Comparison of ENCODE assay signal across 3 cellular contexts in the genomic region with DNA sequence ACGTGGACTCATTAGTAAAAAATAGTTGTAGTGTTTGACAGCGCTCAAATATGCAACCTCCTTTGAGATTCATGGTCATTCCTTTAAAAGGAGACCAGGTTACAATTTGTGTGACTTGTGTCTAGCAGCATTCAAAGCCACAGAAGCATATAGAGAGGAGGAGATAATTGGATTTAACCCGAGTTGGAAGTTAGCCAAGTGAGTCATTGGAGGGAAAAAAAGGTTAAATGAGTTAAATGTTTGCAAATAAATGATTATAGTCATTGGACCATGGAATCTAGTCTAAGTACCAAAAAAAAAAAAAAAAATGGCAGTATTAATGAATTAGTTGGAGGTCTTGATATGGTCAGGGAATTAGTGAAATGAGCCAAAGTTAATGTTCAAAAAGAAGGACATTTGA.
A peak's percentile ranks its signal among the peaks of the same experiment; 100 is the strongest.
TF ChIP-seq lines count a peak whose summit lies in the region.

No MANE protein-coding gene starts in this region.

TF ChIP-seq in liver, 16 proteins besides CTCF, POLR2A, EP300 and RAD21 (continued from another document):
- TF ChIP-seq GABPA (IDR thresholded peaks at IDR 0.05 in 1 of 2, conservative IDR thresholded peaks at IDR 0.05 in 1 of 2) = no peak
- TF ChIP-seq FOXA2 (IDR thresholded peaks at IDR 0.05) = no peak
- TF ChIP-seq RXRA (IDR thresholded peaks at IDR 0.05) = no peak
- no peak for TF ChIP-seq SP1 (IDR thresholded peaks at IDR 0.05)
- TF ChIP-seq TAF1 (conservative IDR thresholded peaks at IDR 0.05) = no peak
- TF ChIP-seq, protein P1, sequence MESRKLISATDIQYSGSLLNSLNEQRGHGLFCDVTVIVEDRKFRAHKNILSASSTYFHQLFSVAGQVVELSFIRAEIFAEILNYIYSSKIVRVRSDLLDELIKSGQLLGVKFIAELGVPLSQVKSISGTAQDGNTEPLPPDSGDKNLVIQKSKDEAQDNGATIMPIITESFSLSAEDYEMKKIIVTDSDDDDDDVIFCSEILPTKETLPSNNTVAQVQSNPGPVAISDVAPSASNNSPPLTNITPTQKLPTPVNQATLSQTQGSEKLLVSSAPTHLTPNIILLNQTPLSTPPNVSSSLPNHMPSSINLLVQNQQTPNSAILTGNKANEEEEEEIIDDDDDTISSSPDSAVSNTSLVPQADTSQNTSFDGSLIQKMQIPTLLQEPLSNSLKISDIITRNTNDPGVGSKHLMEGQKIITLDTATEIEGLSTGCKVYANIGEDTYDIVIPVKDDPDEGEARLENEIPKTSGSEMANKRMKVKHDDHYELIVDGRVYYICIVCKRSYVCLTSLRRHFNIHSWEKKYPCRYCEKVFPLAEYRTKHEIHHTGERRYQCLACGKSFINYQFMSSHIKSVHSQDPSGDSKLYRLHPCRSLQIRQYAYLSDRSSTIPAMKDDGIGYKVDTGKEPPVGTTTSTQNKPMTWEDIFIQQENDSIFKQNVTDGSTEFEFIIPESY (IDR thresholded peaks at IDR 0.05) = no peak
- TF ChIP-seq HNF4A (conservative IDR thresholded peaks at IDR 0.05) = peak; percentile 10 to 63
- no peak for TF ChIP-seq MAX (IDR thresholded peaks at IDR 0.05)

TF ChIP-seq in HepG2, 621 proteins besides CTCF, POLR2A, EP300 and RAD21:
- TF ChIP-seq PHF5A (CRISPR knock-in tag; IDR thresholded peaks at IDR 0.05; ENCODE audit: low read depth, unreplicated experiment) (no peak), ZBTB8A (CRISPR knock-in tag; IDR thresholded peaks at IDR 0.05; ENCODE audit: borderline replicate concordance, low read depth) (no peak)
- TF ChIP-seq, protein P2, sequence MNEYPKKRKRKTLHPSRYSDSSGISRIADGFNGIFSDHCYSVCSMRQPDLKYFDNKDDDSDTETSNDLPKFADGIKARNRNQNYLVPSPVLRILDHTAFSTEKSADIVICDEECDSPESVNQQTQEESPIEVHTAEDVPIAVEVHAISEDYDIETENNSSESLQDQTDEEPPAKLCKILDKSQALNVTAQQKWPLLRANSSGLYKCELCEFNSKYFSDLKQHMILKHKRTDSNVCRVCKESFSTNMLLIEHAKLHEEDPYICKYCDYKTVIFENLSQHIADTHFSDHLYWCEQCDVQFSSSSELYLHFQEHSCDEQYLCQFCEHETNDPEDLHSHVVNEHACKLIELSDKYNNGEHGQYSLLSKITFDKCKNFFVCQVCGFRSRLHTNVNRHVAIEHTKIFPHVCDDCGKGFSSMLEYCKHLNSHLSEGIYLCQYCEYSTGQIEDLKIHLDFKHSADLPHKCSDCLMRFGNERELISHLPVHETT (CRISPR knock-in tag; conservative IDR thresholded peaks at IDR 0.05) = no peak
- TF ChIP-seq, protein P3, sequence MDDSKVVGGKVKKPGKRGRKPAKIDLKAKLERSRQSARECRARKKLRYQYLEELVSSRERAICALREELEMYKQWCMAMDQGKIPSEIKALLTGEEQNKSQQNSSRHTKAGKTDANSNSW (CRISPR knock-in tag; IDR thresholded peaks at IDR 0.05; ENCODE audit: borderline replicate concordance) = no peak
TF ChIP-seq in HepG2: peak in this region for 0.

TF ChIP-seq in endothelial cell of umbilical vein, 7 proteins besides CTCF, POLR2A, EP300 and RAD21 (continued from another document):
- TF ChIP-seq POLR2AphosphoS5 (IDR thresholded peaks at IDR 0.05; ENCODE audit: insufficient read depth, low read depth, low read length) (no peak), MAX (IDR thresholded peaks at IDR 0.05; ENCODE audit: insufficient read depth, insufficient read length) (no peak), FOS (IDR thresholded peaks at IDR 0.05; ENCODE audit: borderline replicate concordance, insufficient read depth, low read length) (peak; percentile 41), MYC (IDR thresholded peaks at IDR 0.05; ENCODE audit: low read depth, low read length) (no peak), JUN (IDR thresholded peaks at IDR 0.05; ENCODE audit: borderline replicate concordance, insufficient read depth, insufficient read length, low read depth) (no peak)
